In the genomic region with DNA sequence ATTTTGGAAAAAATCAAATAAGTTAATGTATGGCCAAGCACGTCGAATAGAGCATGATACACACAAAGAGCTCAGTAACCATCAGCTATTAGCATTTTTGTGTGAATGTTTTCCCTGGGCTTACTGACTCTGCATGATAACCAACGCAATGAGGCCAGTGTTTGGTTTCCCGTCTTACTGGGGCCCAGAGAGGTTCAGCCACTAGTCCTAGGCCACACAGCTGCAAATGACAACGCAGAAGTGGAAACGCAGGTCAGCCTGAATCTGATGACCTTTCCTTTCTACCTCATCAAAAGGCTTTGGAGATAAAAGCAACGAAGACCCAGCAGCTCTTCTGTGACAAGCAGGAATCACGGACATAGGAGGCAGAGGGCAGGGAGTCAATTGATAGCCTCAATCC, we compare ENCODE assay signal across 26 cellular contexts. TPM values are rescaled to one million over a fixed set of nuclear protein-coding genes. Genes with fewer than 3 reads are reported as not detected.
"Had no signal": no experiment of that assay in that cellular context is flagged by ENCODE, and none has a peak within 500 bp of the region (broad histone marks: within the 10 kb centered on the region; RNA-seq: fewer than 3 reads in every experiment).

No MANE protein-coding gene starts in this region.

- H3K27me3 ChIP-seq: ascending aorta, body of pancreas had no signal

- H3K36me3 ChIP-seq: ascending aorta, MG63 had no signal

- DNase-seq: activated CD4-positive, alpha-beta T cell treated with anti-CD3 and anti-CD28 coated beads for 1 hour; activated CD4-positive, alpha-beta T cell treated with anti-CD3 and anti-CD28 coated beads, Interleukin-2, amount 10 ng/mL, durations not matched to agents 24 days and 14 days; activated CD4-positive, alpha-beta T cell treated with anti-CD3 and anti-CD28 coated beads, Interleukin-2, amount 50 U/mL, for 48 hours; activated CD8-positive, alpha-beta memory T cell treated with anti-CD3 and anti-CD28 coated beads, Interleukin-2, amount 10 ng/mL, durations not matched to agents 7 days and 5 days; activated effector memory CD4-positive, alpha-beta T cell treated with Interleukin-2 at 50 U/mL for 16 hours; activated naive CD4-positive, alpha-beta T cell treated with Interleukin-2 at 50 U/mL for 16 hours; activated naive CD8-positive, alpha-beta T cell treated with anti-CD3 and anti-CD28 coated beads, Interleukin-2, amount 50 U/mL, for 24 hours; activated T-cell treated with anti-CD3 and anti-CD28 coated beads, Interleukin-2, amount 50 U/mL, for 24 hours; amniotic stem cell; body of pancreas; central memory CD4-positive, alpha-beta T cell; MG63; MV-4-11; NCI-H1092 treated with DMSO at 0.1 percent for 48 hours; NCI-H1417 treated with DMSO at 0.1 percent for 48 hours; NCI-H1694; NCI-H2029 treated with DMSO at 0.1 percent for 48 hours; NCI-H524; SHP77 treated with DMSO at 0.1 percent for 48 hours had no signal

- ATAC-seq: activated CD8-positive, alpha-beta memory T cell treated with anti-CD3 and anti-CD28 coated beads, Interleukin-2, amount 10 ng/mL, durations not matched to agents 7 days and 5 days; activated naive CD4-positive, alpha-beta T cell treated with anti-CD3 and anti-CD28 coated beads, Interleukin-2, amount 50 U/mL, for 72 hours; activated naive CD8-positive, alpha-beta T cell treated with anti-CD3 and anti-CD28 coated beads, Interleukin-2, amount 50 U/mL, for 24 hours; body of pancreas; WTC11 had no signal

- FAIRE-seq: bronchial epithelial cell had no signal

- H3K9me3 ChIP-seq: ascending aorta, body of pancreas, MG63 had no signal

- H3K4me3 ChIP-seq: ascending aorta, body of pancreas, MG63 had no signal

- H3K4me2 ChIP-seq: KMS-11 had no signal

- H3K27ac ChIP-seq: ascending aorta, body of pancreas, KMS-11 had no signal

- H3K9ac ChIP-seq: KMS-11 had no signal

- H3K4me1 ChIP-seq: ascending aorta, body of pancreas had no signal

RNA-seq across cellular contexts. Expression of gene CACNG4, which starts 7.2 kb away (rescaled TPM):
- total RNA-seq: activated CD4-positive, alpha-beta T cell treated with anti-CD3 and anti-CD28 coated beads, Interleukin-2, amount 10 ng/mL, durations not matched to agents 24 days and 14 days; activated CD8-positive, alpha-beta memory T cell treated with anti-CD3 and anti-CD28 coated beads, Interleukin-2, amount 10 ng/mL, durations not matched to agents 7 days and 5 days; activated naive CD4-positive, alpha-beta T cell treated with anti-CD3 and anti-CD28 coated beads, Interleukin-2, amount 50 U/mL, for 72 hours; activated T-helper 1 cell treated with anti-CD3 and anti-CD28 coated beads, Interleukin-12 subunit alpha, Interleukin-12 subunit beta, Interleukin-2, Interleukin-4 antibody, amounts not matched to agents 30 ng/mL and 10 ng/mL and 1 ng/mL, durations not matched to agents 14 hours and 24 hours and 36 hours; ascending aorta; bronchial epithelial cell; SK-MEL-5 had no signal
